ENCODE assay signal across 8 cellular contexts in the genomic region with DNA sequence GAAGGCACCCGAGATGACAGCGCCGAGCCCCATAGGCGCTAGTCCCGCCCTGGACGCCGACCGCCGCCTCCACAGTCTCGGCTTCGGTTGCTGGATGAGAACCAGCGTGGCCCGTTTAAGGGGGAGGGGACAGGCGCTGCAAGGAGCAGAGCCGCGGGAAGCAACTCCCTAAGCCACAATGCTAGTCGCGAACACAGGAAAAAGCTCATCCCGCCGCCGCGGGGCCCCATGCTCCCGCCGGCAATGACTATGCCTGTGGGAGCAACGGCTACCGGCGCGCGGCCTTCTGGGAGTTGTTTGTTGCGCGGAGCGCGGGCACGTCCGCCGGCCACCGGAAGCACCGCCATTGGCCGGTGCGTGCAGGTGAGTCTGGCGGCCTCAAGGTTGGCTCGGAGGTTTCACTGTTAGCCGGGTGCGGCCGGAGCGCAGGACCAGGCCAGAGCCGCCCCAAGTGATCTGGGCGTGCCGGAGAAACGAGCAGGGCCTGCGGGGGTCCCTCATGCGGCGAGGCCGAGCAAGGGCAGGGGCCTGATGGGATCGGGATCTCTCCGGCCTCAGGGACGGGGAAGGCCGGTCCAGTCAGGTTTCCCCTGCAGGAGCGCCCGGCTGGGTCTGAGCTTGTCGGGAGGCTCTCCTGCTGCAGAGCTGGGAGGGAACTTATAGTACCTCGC. TPM values are rescaled to one million over a fixed set of nuclear protein-coding genes. Genes with fewer than 3 reads are reported as not detected.
A peak's percentile ranks its signal among the peaks of the same experiment; 100 is the strongest.
DNase-seq lines count a peak whose midpoint lies in the region; ATAC-seq and TF ChIP-seq lines count a peak whose summit lies in the region.

A gene (plus strand): TSS at position 331 of the 671 bp plus-strand sequence. CDS start 15,110 bp downstream, outside the sequence.

- ATAC-seq in GM21717 (IDR thresholded peaks at IDR 0.05; ENCODE audit: unreplicated experiment) (peak; percentile 77), Right ventricle myocardium superior (ENCODE audit: poor library complexity) (peak; percentile 98)
- ATAC-seq in activated naive CD8-positive, alpha-beta T cell treated with anti-CD3 and anti-CD28 coated beads, Interleukin-2, amount 10 ng/mL, durations not matched to agents 7 days and 5 days (ENCODE audit: low read depth), result peak; percentile 79

- POLR2A ChIA-PET in activated naive CD8-positive, alpha-beta T cell treated with anti-CD3 and anti-CD28 coated beads, Interleukin-2, amount 10 ng/mL, durations not matched to agents 7 days and 5 days (lab: Charles Lee), result interaction anchor here (0.6 to 1.7 kb wide), 12 partner anchors 22 to 223 kb away, joined by 3 to 8 read pairs (median 4); a partner anchor contains a TSS

- TF ChIP-seq CTCF in LNCaP clone FGC (IDR thresholded peaks at IDR 0.05; ENCODE audit: control insufficient read depth, extremely low read depth, insufficient read depth) (no peak), parathyroid adenoma (IDR thresholded peaks at IDR 0.05) (no peak), thyroid gland (IDR thresholded peaks at IDR 0.05) (peak in 1 of 6 experiments; percentile 11)

- peak in 1 of 2 donors; percentile 73 for TF ChIP-seq POLR2A in thyroid gland (IDR thresholded peaks at IDR 0.05)

- H3K4me3 ChIP-seq in LNCaP clone FGC (ENCODE audit: low read depth, low read length) (peak within 1 kb of the TSS; percentile 87), parathyroid adenoma (ENCODE audit: low read depth, low read length) (peak within 1 kb of the TSS; percentile 87), thyroid gland (replicated peaks in 1 of 3) (peak within 1 kb of the TSS; percentile 47 to 86 (median 72))

- peaks cover 31% of the 10 kb centered on the region for H3K9me3 Mint-ChIP-seq in activated naive CD8-positive, alpha-beta T cell treated with anti-CD3 and anti-CD28 coated beads, Interleukin-2, amount 10 ng/mL, durations not matched to agents 7 days and 5 days

- peaks cover 23% of the 10 kb centered on the region for H3K4me1 Mint-ChIP-seq in activated naive CD8-positive, alpha-beta T cell treated with anti-CD3 and anti-CD28 coated beads, Interleukin-2, amount 10 ng/mL, durations not matched to agents 7 days and 5 days

- H3K9me3 ChIP-seq in parathyroid adenoma (ENCODE audit: control insufficient read depth, low read length) (no peaks in the 10 kb centered on the region), thyroid gland (no peaks in the 10 kb centered on the region)

- 0% methylated on average over 7 to 29 of the region's 62 CpGs for WGBS in thyroid gland, 2 donors

- H3K79me2 ChIP-seq in parathyroid adenoma, result peaks cover 16% of the 10 kb centered on the region

- H3K4me2 ChIP-seq in parathyroid adenoma (ENCODE audit: low read length), result peak within 1 kb of the TSS; percentile 67

- H3K27me3 Mint-ChIP-seq in activated naive CD8-positive, alpha-beta T cell treated with anti-CD3 and anti-CD28 coated beads, Interleukin-2, amount 10 ng/mL, durations not matched to agents 7 days and 5 days, result no peaks in the 10 kb centered on the region

- H3K9ac ChIP-seq in parathyroid adenoma, result peak within 1 kb of the TSS; percentile 64

- H3K27me3 ChIP-seq in parathyroid adenoma (ENCODE audit: control insufficient read depth, insufficient read depth, low read length) (no peaks in the 10 kb centered on the region), thyroid gland (no peaks in the 10 kb centered on the region)

- DNase-seq in DMS79 (lab: John Stamatoyannopoulos, UW) (peak; percentile 69), LNCaP clone FGC (ENCODE audit: low read depth) (peak; percentile 39), SK-N-DZ (ENCODE audit: low spot score) (peak; percentile 58), Right ventricle myocardium superior (peak; percentile 88), thyroid gland (peak; percentile 79 to 83)
- peak; percentile 81 for DNase-seq in activated naive CD8-positive, alpha-beta T cell treated with anti-CD3 and anti-CD28 coated beads, Interleukin-2, amount 10 ng/mL, durations not matched to agents 7 days and 5 days

- H3K36me3 ChIP-seq in parathyroid adenoma (ENCODE audit: control insufficient read depth, insufficient read depth, low read length) (no peaks in the 10 kb centered on the region), thyroid gland (peaks cover 20 to 21% of the 10 kb centered on the region in 2 donors)

- intact Hi-C loops in Right ventricle myocardium superior (cut with DNase I), result no loop called here
- intact Hi-C loops in thyroid gland (cut with DNase I), result loop anchor here (10.0 kb wide), 1 partner anchor 76 kb away; a partner anchor contains a TSS

- H3K4me3 Mint-ChIP-seq in activated naive CD8-positive, alpha-beta T cell treated with anti-CD3 and anti-CD28 coated beads, Interleukin-2, amount 10 ng/mL, durations not matched to agents 7 days and 5 days, result peak within 1 kb of the TSS; percentile 96

- H3K4me1 ChIP-seq in parathyroid adenoma (peaks cover 7% of the 10 kb centered on the region), thyroid gland (peaks cover 12 to 13% of the 10 kb centered on the region in 2 donors)

- peak within 1 kb of the TSS; percentile 87 for H3K27ac Mint-ChIP-seq in activated naive CD8-positive, alpha-beta T cell treated with anti-CD3 and anti-CD28 coated beads, Interleukin-2, amount 10 ng/mL, durations not matched to agents 7 days and 5 days

- H3K27ac ChIP-seq in parathyroid adenoma (peak within 1 kb of the TSS; percentile 84), thyroid gland (peak within 1 kb of the TSS; percentile 37 to 85 (median 76))

- H3K36me3 Mint-ChIP-seq in activated naive CD8-positive, alpha-beta T cell treated with anti-CD3 and anti-CD28 coated beads, Interleukin-2, amount 10 ng/mL, durations not matched to agents 7 days and 5 days, result peaks cover 44% of the 10 kb centered on the region

- peak within 1 kb of the TSS; percentile 94 for H2AFZ ChIP-seq in parathyroid adenoma

RNA-seq across cellular contexts. Expression of the gene that starts here (rescaled TPM):
- 34.2 and 35.6 TPM in 2 replicates for polyA plus RNA-seq in SK-N-DZ (2014; cell fraction: cytosol; rRNA removed)
- polyA plus RNA-seq in SK-N-DZ (2014; cell fraction: nucleus; rRNA removed), result 45.4 and 53.2 TPM in 2 replicates
- 10 to 100 TPM; 54.0 to 62.7 TPM for total RNA-seq in activated naive CD8-positive, alpha-beta T cell treated with anti-CD3 and anti-CD28 coated beads, Interleukin-2, amount 10 ng/mL, durations not matched to agents 7 days and 5 days
- total RNA-seq in Right ventricle myocardium superior (24.9 TPM), thyroid gland (100 to 1,000 TPM in 1 of 4 donors, 10 to 100 TPM in 3; 64.7 to 103 (median 76.5) TPM)

Comparison
In these comparisons a context has a peak if more than half of its experiments do, and no peak if none do; other contexts are left out.
1. Peak in every context shown above with its lines: DNase-seq, ATAC-seq, H3K4me3 ChIP-seq and H3K27ac ChIP-seq.